In the genomic region with DNA sequence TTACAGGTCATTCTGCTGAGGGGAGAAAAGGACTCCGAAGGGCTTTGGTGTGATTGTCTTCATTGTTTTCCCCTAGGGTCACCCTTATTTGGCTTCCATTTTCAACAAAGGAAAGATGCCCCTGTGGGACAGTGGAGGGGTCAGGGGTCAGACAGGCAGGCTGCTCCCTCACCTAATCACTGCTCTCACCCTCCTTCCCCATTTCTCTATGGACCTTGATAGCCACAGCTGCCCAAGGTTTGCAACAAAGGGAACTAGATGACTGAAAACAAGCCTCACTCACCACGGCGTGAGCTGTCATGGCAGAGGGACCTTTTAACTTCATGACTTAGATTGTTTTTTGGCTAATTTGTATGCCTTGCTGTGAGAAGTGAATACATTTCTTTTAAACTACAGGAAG, we compare ENCODE assay signal across 17 cellular contexts. TPM values are rescaled to one million over a fixed set of nuclear protein-coding genes. Genes with fewer than 3 reads are reported as not detected.
DNase-seq lines count a peak whose midpoint lies in the region; ATAC-seq lines count a peak whose summit lies in the region.
"Had no signal": no experiment of that assay in that cellular context is flagged by ENCODE, and none has a peak within 500 bp of the region (broad histone marks: within the 10 kb centered on the region; RNA-seq: fewer than 3 reads in every experiment).

No MANE protein-coding gene starts in this region.

- H3K4me3 ChIP-seq in neuronal stem cell (ENCODE audit: low read length in 2 of 2) = no peak overlapping the region
- H3K4me3 ChIP-seq: K562, PC-9, spleen had no signal

- no peak overlapping the region for H3K4me2 ChIP-seq in neuronal stem cell (ENCODE audit: insufficient read depth, low read length, poor library complexity, severe bottlenecking)
- H3K4me2 ChIP-seq: PC-9 had no signal

- H2BK5ac ChIP-seq in neuronal stem cell (ENCODE audit: low read length) = no peak overlapping the region

- H3K23ac ChIP-seq in neuronal stem cell (ENCODE audit: low read depth, low read length, poor library complexity) = no peak overlapping the region

- H4K91ac ChIP-seq in neuronal stem cell (ENCODE audit: low read depth, low read length, poor library complexity) = no peak overlapping the region

- H3K36me3 Mint-ChIP-seq in activated CD4-positive, alpha-beta T cell treated with anti-CD3 and anti-CD28 coated beads for 36 hours (ENCODE audit: low read depth) = no peaks in the 10 kb centered on the region

- no peak overlapping the region for H2BK120ac ChIP-seq in neuronal stem cell (ENCODE audit: low read depth, low read length)

- no peak overlapping the region for H3K18ac ChIP-seq in neuronal stem cell (ENCODE audit: low read length)

- no peak overlapping the region for H3K9ac ChIP-seq in neuronal stem cell (ENCODE audit: low read depth, low read length, poor library complexity)

- peaks cover 11 to 20% of the 10 kb centered on the region in 2 donors for H3K4me1 ChIP-seq in neuronal stem cell (ENCODE audit: control insufficient read depth in 2 of 2, insufficient read depth in 1 of 2, low read depth in 1 of 2, low read length in 2 of 2)

- H2AFZ ChIP-seq in neuronal stem cell (ENCODE audit: low read length) = peak overlapping the region; percentile 40
- H2AFZ ChIP-seq: PC-9 had no signal

- no peak overlapping the region for H3K14ac ChIP-seq in neuronal stem cell (ENCODE audit: low read length)

- no peaks in the 10 kb centered on the region for H3K79me1 ChIP-seq in neuronal stem cell (ENCODE audit: low read depth, low read length)

- peaks cover 22% of the 10 kb centered on the region for H3K27me3 Mint-ChIP-seq in activated CD4-positive, alpha-beta T cell treated with anti-CD3 and anti-CD28 coated beads for 36 hours

- peaks cover 2 to 13% of the 10 kb centered on the region in 2 donors for H3K9me3 ChIP-seq in neuronal stem cell (replicated peaks in 1 of 2; ENCODE audit: control insufficient read depth in 2 of 2, insufficient read depth in 1 of 2, low read depth in 1 of 2, low read length in 2 of 2)
- H3K9me3 ChIP-seq: spleen had no signal

- WGBS in neuronal stem cell (ENCODE audit: extremely low coverage in 2 of 2, insufficient read length in 2 of 2, insufficient replicate concordance in 1 of 2), 2 donors = no CpG with 5 or more reads among the region's 3 CpGs

- POLR2A ChIA-PET in activated CD4-positive, alpha-beta T cell treated with anti-CD3 and anti-CD28 coated beads for 36 hours (lab: Charles Lee) = interaction anchor here (0.6 to 1.3 kb wide), 2 partner anchors 9 to 87 kb away, joined by 3 to 7 read pairs; no protein-coding TSS in a partner anchor

- H2BK15ac ChIP-seq in neuronal stem cell (ENCODE audit: low read length) = no peak overlapping the region

- no peak overlapping the region for H4K8ac ChIP-seq in neuronal stem cell (ENCODE audit: low read depth, low read length)

- H3K4me3 Mint-ChIP-seq in activated CD4-positive, alpha-beta T cell treated with anti-CD3 and anti-CD28 coated beads for 36 hours = no peak overlapping the region
- H3K4me3 Mint-ChIP-seq: central memory CD8-positive, alpha-beta T cell had no signal

- peaks cover 15% of the 10 kb centered on the region for H3K4me1 Mint-ChIP-seq in activated CD4-positive, alpha-beta T cell treated with anti-CD3 and anti-CD28 coated beads for 36 hours

- intact Hi-C loops in activated CD4-positive, alpha-beta T cell treated with anti-CD3 and anti-CD28 coated beads for 36 hours (cut with DNase I, micrococcal nuclease) = loop anchor here in 1 of 2 experiments (1.0 kb wide), 1 partner anchor 101 kb away; the partner anchor contains the start of gene MMAA

- ATAC-seq in activated CD4-positive, alpha-beta T cell treated with anti-CD3 and anti-CD28 coated beads for 36 hours = peak; percentile 17
- ATAC-seq in GM21825 (IDR thresholded peaks at IDR 0.05; ENCODE audit: unreplicated experiment) = peak; percentile 27
- ATAC-seq in HG03354 (IDR thresholded peaks at IDR 0.05; ENCODE audit: poor library complexity, severe bottlenecking, unreplicated experiment) = peak; percentile 26
- ATAC-seq: K562 had no signal

- H3K27ac Mint-ChIP-seq in activated CD4-positive, alpha-beta T cell treated with anti-CD3 and anti-CD28 coated beads for 36 hours = peak overlapping the region; percentile 67

- H3K9me3 Mint-ChIP-seq in activated CD4-positive, alpha-beta T cell treated with anti-CD3 and anti-CD28 coated beads for 36 hours (ENCODE audit: low read depth) = no peaks in the 10 kb centered on the region
- H3K9me3 Mint-ChIP-seq: activated T-cell treated with anti-CD3 and anti-CD28 coated beads, Interleukin-2, amount 50 U/mL, for 4 hours; central memory CD8-positive, alpha-beta T cell had no signal

- H3K36me3 ChIP-seq in neuronal stem cell (replicated peaks in 1 of 2; ENCODE audit: control insufficient read depth in 2 of 2, insufficient read depth in 2 of 2, low read length in 2 of 2) = no peaks in the 10 kb centered on the region
- H3K36me3 ChIP-seq: spleen had no signal

- H3K27ac ChIP-seq in neuronal stem cell (replicated peaks; ENCODE audit: low read length) = peak overlapping the region; percentile 62
- H3K27ac ChIP-seq: 22Rv1, PC-9, spleen had no signal

- no peak overlapping the region for H2BK12ac ChIP-seq in neuronal stem cell (ENCODE audit: low read length)

- no peak overlapping the region for H3K4ac ChIP-seq in neuronal stem cell (ENCODE audit: low read length)

- peak; percentile 41 for DNase-seq in activated CD4-positive, alpha-beta T cell treated with anti-CD3 and anti-CD28 coated beads for 36 hours
- DNase-seq in activated CD4-positive, alpha-beta T cell treated with anti-CD3 and anti-CD28 coated beads, Interleukin-2, amount 50 U/mL, for 1 hour = no peak
- DNase-seq in neuronal stem cell (ENCODE audit: low spot score) = no peak
- DNase-seq in NCI-H2171 treated with DMSO at 0.1 percent for 48 hours (lab: John Stamatoyannopoulos, UW) = no peak
- no peak for DNase-seq in NCI-H510A (lab: John Stamatoyannopoulos, UW)
- no peak for DNase-seq in NCI-H146 (lab: John Stamatoyannopoulos, UW)
- DNase-seq: activated T-cell treated with anti-CD3 and anti-CD28 coated beads, Interleukin-2, amount 50 U/mL, for 4 hours; DMS153; PC-9; spleen; T-helper 9 cell had no signal

- H2AK5ac ChIP-seq in neuronal stem cell (ENCODE audit: low read depth, low read length) = no peak overlapping the region

- CTCF ChIA-PET in activated CD4-positive, alpha-beta T cell treated with anti-CD3 and anti-CD28 coated beads for 36 hours (lab: Charles Lee) = interaction anchor here (1.4 kb wide), 1 partner anchor 11 kb away, joined by 4 read pairs; no protein-coding TSS in a partner anchor

- no peaks in the 10 kb centered on the region for H3K27me3 ChIP-seq in neuronal stem cell (ENCODE audit: control insufficient read depth in 3 of 3, insufficient read depth in 3 of 3, low read depth in 1 of 3, low read length in 3 of 3)

RNA-seq across cellular contexts. Expression of gene C4orf51, which starts 40.7 kb away (rescaled TPM):
- not detected for total RNA-seq in activated CD4-positive, alpha-beta T cell treated with anti-CD3 and anti-CD28 coated beads for 36 hours
- not detected for polyA plus RNA-seq in neuronal stem cell (2013, experiment 1 of 2)
- not detected for polyA plus RNA-seq in neuronal stem cell (2013, experiment 2 of 2)
- total RNA-seq: activated T-cell treated with anti-CD3 and anti-CD28 coated beads, Interleukin-2, amount 50 U/mL, for 4 hours; K562; myocyte; PC-9; spleen had no signal
- polyA plus RNA-seq: K562, spleen had no signal
